In genomic region chr17:33942414-33942813, GRCh38 we compare ENCODE assay signal across 22 cellular contexts.
DNase-seq lines count a peak whose midpoint lies in the region; ATAC-seq and TF ChIP-seq lines count a peak whose summit lies in the region.
"Had no signal": no experiment of that assay in that cellular context is flagged by ENCODE, and none has a peak within 500 bp of the region (broad histone marks: within the 10 kb centered on the region; RNA-seq: fewer than 3 reads in every experiment).

No MANE protein-coding gene starts in this region.

- TF ChIP-seq CTCF in heart left ventricle (IDR thresholded peaks at IDR 0.05), result no peak

- no peaks in the 10 kb centered on the region for H3K4me1 Mint-ChIP-seq in natural killer cell treated with Interleukin-12 subunit alpha and Interleukin-12 subunit beta and Interleukin-15 and Interleukin-18, amount 100 ng/mL, for 72 hours (ENCODE audit: low read depth in 2 of 2)

- no peaks in the 10 kb centered on the region for H3K9me3 ChIP-seq in heart left ventricle
- H3K9me3 ChIP-seq: BLaER1 treated with 17β-estradiol and CSF1 and Interleukin-3, amounts not matched to agents 10 nM and 100 nM; MG63 had no signal

- peaks cover 0 to 20% (median 0%) of the 10 kb centered on the region in 12 donors for H3K4me1 ChIP-seq in heart left ventricle
- H3K4me1 ChIP-seq: BLaER1 treated with 17β-estradiol and CSF1 and Interleukin-3, amounts not matched to agents 10 nM and 100 nM had no signal

- no peak overlapping the region for H3K27ac Mint-ChIP-seq in natural killer cell treated with Interleukin-12 subunit alpha and Interleukin-12 subunit beta and Interleukin-15 and Interleukin-18, amount 100 ng/mL, for 72 hours
- H3K27ac Mint-ChIP-seq: CD4-positive, alpha-beta T cell had no signal

- no peaks in the 10 kb centered on the region for H3K36me3 ChIP-seq in heart left ventricle
- H3K36me3 ChIP-seq: BLaER1 treated with 17β-estradiol and CSF1 and Interleukin-3, amounts not matched to agents 10 nM and 100 nM; MG63 had no signal

- H3K4me3 Mint-ChIP-seq in natural killer cell treated with Interleukin-12 subunit alpha and Interleukin-12 subunit beta and Interleukin-15 and Interleukin-18, amount 100 ng/mL, for 72 hours, result no peak overlapping the region
- H3K4me3 Mint-ChIP-seq: CD4-positive, alpha-beta T cell had no signal

- intact Hi-C loops in heart left ventricle (cut with DNase I), result loop anchor here in 1 of 10 donors (5.0 kb wide), 1 partner anchor 40 kb away; no protein-coding TSS in a partner anchor
- intact Hi-C loops in Right ventricle myocardium inferior (cut with DNase I), result no loop called here

- H3K9me3 Mint-ChIP-seq in natural killer cell treated with Interleukin-12 subunit alpha and Interleukin-12 subunit beta and Interleukin-15 and Interleukin-18, amount 100 ng/mL, for 72 hours, result no peaks in the 10 kb centered on the region
- H3K9me3 Mint-ChIP-seq: CD4-positive, alpha-beta T cell had no signal

- 23 to 35% (median 29%) methylated on average over 4 of the region's 4 CpGs for WGBS in heart left ventricle, 4 donors

- TF ChIP-seq POLR2A in heart left ventricle (IDR thresholded peaks at IDR 0.05) (no peak), erythroblast (IDR thresholded peaks at IDR 0.05; ENCODE audit: low read length) (no peak)

- peaks cover 11 to 19% of the 10 kb centered on the region in 2 donors for H3K27me3 Mint-ChIP-seq in natural killer cell treated with Interleukin-12 subunit alpha and Interleukin-12 subunit beta and Interleukin-15 and Interleukin-18, amount 100 ng/mL, for 72 hours

- H3K36me3 Mint-ChIP-seq in natural killer cell treated with Interleukin-12 subunit alpha and Interleukin-12 subunit beta and Interleukin-15 and Interleukin-18, amount 100 ng/mL, for 72 hours, result no peaks in the 10 kb centered on the region

- no peak for DNase-seq in heart left ventricle
- no peak for DNase-seq in Right ventricle myocardium inferior (ENCODE audit: missing footprints)
- DNase-seq in M059J (ENCODE audit: low read depth), result peak; percentile 40
- DNase-seq in erythroblast (lab: John Stamatoyannopoulos, UW), result peak; percentile 77 to 84
- DNase-seq in natural killer cell treated with Interleukin-12 subunit alpha and Interleukin-12 subunit beta and Interleukin-15 and Interleukin-18, amount 100 ng/mL, for 72 hours (ENCODE audit: low spot score), result no peak
- DNase-seq: CD4-positive, alpha-beta T cell; DMS79; GF-D8; HCEC 1CT; MG63; NCI-H1105 treated with DMSO at 0.1 percent for 48 hours; NCI-H2029 treated with DMSO at 0.1 percent for 48 hours; NCI-H226; NCI-H510A; NCI-H69; SIG-M5 had no signal

- no peak overlapping the region for H3K4me3 ChIP-seq in heart left ventricle
- H3K4me3 ChIP-seq: BLaER1 treated with 17β-estradiol and CSF1 and Interleukin-3, amounts not matched to agents 10 nM and 100 nM; MG63; SK-N-MC had no signal

- ATAC-seq in heart left ventricle (peak in 3 of 4 donors; percentile 29 to 50 (median 44)), Right ventricle myocardium inferior (no peak), HG03520 (IDR thresholded peaks at IDR 0.05; ENCODE audit: unreplicated experiment) (no peak), HG03108 (IDR thresholded peaks at IDR 0.05; ENCODE audit: unreplicated experiment) (no peak)
- no peak for ATAC-seq in natural killer cell treated with Interleukin-12 subunit alpha and Interleukin-12 subunit beta and Interleukin-15 and Interleukin-18, amount 100 ng/mL, for 72 hours
- ATAC-seq: HepG2, Panc1 had no signal

- no peak overlapping the region for H3K27ac ChIP-seq in heart left ventricle
- H3K27ac ChIP-seq: BLaER1 treated with 17β-estradiol and CSF1 and Interleukin-3, amounts not matched to agents 10 nM and 100 nM; SK-N-MC had no signal

- H3K27me3 ChIP-seq in heart left ventricle, result peaks cover 0 to 3% (median 0%) of the 10 kb centered on the region in 9 donors
- H3K27me3 ChIP-seq: BLaER1 treated with 17β-estradiol and CSF1 and Interleukin-3, amounts not matched to agents 10 nM and 100 nM; MG63 had no signal

Comparison
In these comparisons a context has a peak if more than half of its experiments do, and no peak if none do; other contexts are left out.
1. ATAC-seq: peak in heart left ventricle (3 of 4); none in Right ventricle myocardium inferior (single experiment), HG03520 (single experiment), natural killer cell treated with Interleukin-12 subunit alpha and Interleukin-12 subunit beta and Interleukin-15 and Interleukin-18, amount 100 ng/mL, for 72 hours (0 of 2) and HG03108 (single experiment).
2. DNase-seq: peak in M059J (single experiment) and erythroblast (2 of 2); none in heart left ventricle (0 of 5), Right ventricle myocardium inferior (single experiment) and natural killer cell treated with Interleukin-12 subunit alpha and Interleukin-12 subunit beta and Interleukin-15 and Interleukin-18, amount 100 ng/mL, for 72 hours (single experiment).